27 cellular contexts compared by ENCODE assay signal in genomic region chr20:40612247-40612646, GRCh38.
"Had no signal": no experiment of that assay in that cellular context is flagged by ENCODE, and none has a peak within 500 bp of the region (broad histone marks: within the 10 kb centered on the region; RNA-seq: fewer than 3 reads in every experiment).

No MANE protein-coding gene starts in this region.

- H3K9me3 ChIP-seq: colonic mucosa, esophagus muscularis mucosa, esophagus squamous epithelium, gastrocnemius medialis, gastroesophageal sphincter, heart left ventricle, heart right ventricle had no signal

- DNase-seq: colonic mucosa; cortex of kidney; dermis blood vessel endothelial cell; dorsolateral prefrontal cortex; effector CD4-positive, alpha-beta T cell; effector CD8-positive, alpha-beta T cell; effector memory CD4-positive, alpha-beta T cell; effector memory CD8-positive, alpha-beta T cell; endodermal cell; erythroblast; esophagus squamous epithelium; foreskin keratinocyte; foreskin melanocyte; gastrocnemius medialis; glutamatergic neuron; head of caudate nucleus; heart left ventricle; heart right ventricle had no signal

- H2AFZ ChIP-seq: hepatocyte had no signal

- H3K4me3 ChIP-seq: colonic mucosa, coronary artery, dorsolateral prefrontal cortex, esophagus muscularis mucosa, esophagus squamous epithelium, gastrocnemius medialis, gastroesophageal sphincter, heart left ventricle, heart right ventricle, hepatocyte had no signal

- H3K27me3 ChIP-seq: colonic mucosa, foreskin keratinocyte, gastrocnemius medialis had no signal

- FAIRE-seq: colon, endometrium, endothelial cell of umbilical vein had no signal

- ATAC-seq: effector memory CD8-positive, alpha-beta T cell; esophagus mucosa; foreskin keratinocyte; gastrocnemius medialis; gastroesophageal sphincter; heart left ventricle; heart right ventricle had no signal

- H3K79me2 ChIP-seq: hepatocyte had no signal

- H3K36me3 ChIP-seq: colonic mucosa, esophagus muscularis mucosa, esophagus squamous epithelium, gastrocnemius medialis, gastroesophageal sphincter, heart left ventricle, heart right ventricle had no signal

- H3K27ac ChIP-seq: colonic mucosa, coronary artery, dorsolateral prefrontal cortex, epithelial cell of prostate, esophagus muscularis mucosa, esophagus squamous epithelium, foreskin keratinocyte, gastrocnemius medialis, gastroesophageal sphincter, heart left ventricle, heart right ventricle, hepatocyte had no signal

- H3K4me2 ChIP-seq: hepatocyte had no signal

- H3K4me1 ChIP-seq: colonic mucosa, esophagus muscularis mucosa, foreskin keratinocyte, gastrocnemius medialis, gastroesophageal sphincter, heart left ventricle, heart right ventricle had no signal
